Comparison of ENCODE assay signal across 21 cellular contexts in the genomic region with DNA sequence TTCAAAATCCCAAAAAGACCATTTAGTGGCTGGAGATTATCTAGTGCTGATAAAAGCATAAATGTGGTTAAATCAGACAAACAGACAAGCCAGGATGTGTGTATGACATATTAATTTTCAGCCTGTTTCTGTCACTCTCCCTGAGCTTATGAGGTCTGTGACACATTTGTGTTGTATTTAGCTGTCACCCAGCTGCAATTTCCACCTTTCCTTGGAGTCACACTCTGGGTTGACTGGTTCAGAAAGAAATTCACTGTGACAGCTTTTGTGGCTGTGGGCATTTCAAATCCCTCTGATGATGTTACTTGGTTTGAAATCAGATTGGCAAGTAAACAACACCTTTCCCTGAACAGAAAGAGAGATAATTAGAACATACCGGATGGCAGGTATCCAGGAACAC.
"Had no signal": no experiment of that assay in that cellular context is flagged by ENCODE, and none has a peak within 500 bp of the region (broad histone marks: within the 10 kb centered on the region; RNA-seq: fewer than 3 reads in every experiment).

No MANE protein-coding gene starts in this region.

- DNase-seq: islet precursor cell; left ventricle myocardium inferior; mesendoderm; naive B cell; natural killer cell; nephron progenitor cell; ovary; right lobe of liver; stimulated activated CD4-positive, alpha-beta T cell treated with anti-CD3 and anti-CD28 coated beads, Interleukin-1b, Interleukin-23, amount 100 ng/mL, for 48 hours; stimulated activated CD4-positive, alpha-beta T cell treated with anti-CD3 and anti-CD28 coated beads, Interleukin-2, amount 100 ng/mL, for 48 hours; stimulated activated CD4-positive, alpha-beta T cell treated with anti-CD3 and anti-CD28 coated beads, Interleukin-4, amount 100 ng/mL, for 4 hours; stimulated activated CD8-positive, alpha-beta memory T cell treated with anti-CD3 and anti-CD28 coated beads, Interleukin-4, amount 100 ng/mL, for 48 hours; stimulated activated naive CD4-positive, alpha-beta T cell treated with Interleukin-2 at 50 U/mL for 16 hours; stimulated activated naive CD8-positive, alpha-beta T cell treated with anti-CD3 and anti-CD28 coated beads, Interleukin-15, amount 100 ng/mL, for 72 hours; substantia nigra; uterus had no signal

- H3K27me3 ChIP-seq: ovary, right atrium auricular region, right lobe of liver, tibial nerve, uterus had no signal

- H3K9me3 ChIP-seq: ovary, right atrium auricular region, right lobe of liver, tibial nerve, uterus had no signal

- H3K36me3 ChIP-seq: left ventricle myocardium inferior, ovary, right atrium auricular region, right lobe of liver, tibial nerve, uterus had no signal

- ATAC-seq: natural killer cell; right lobe of liver; stimulated activated memory B cell treated with anti-CD40 and anti-IgM and Interleukin-4, amounts not matched to agents 10 μg/mL and 1 μg/mL and 100 μg/mL, for 72 hours; stimulated activated naive CD8-positive, alpha-beta T cell treated with anti-CD3 and anti-CD28 coated beads, Interleukin-15, amount 100 ng/mL, for 72 hours had no signal

- H3K4me1 ChIP-seq: left ventricle myocardium inferior, right atrium auricular region, right lobe of liver, tibial nerve, uterus had no signal

- H3K4me2 ChIP-seq: smooth muscle cell had no signal

- H3K4me3 ChIP-seq: left ventricle myocardium inferior, lung, ovary, right atrium auricular region, right lobe of liver, smooth muscle cell, tibial nerve, uterus had no signal

- H3K27ac ChIP-seq: left ventricle myocardium inferior, ovary, right atrium auricular region, right lobe of liver, tibial nerve, uterus had no signal
